1 cellular context compared by ENCODE assay signal in the genomic region with DNA sequence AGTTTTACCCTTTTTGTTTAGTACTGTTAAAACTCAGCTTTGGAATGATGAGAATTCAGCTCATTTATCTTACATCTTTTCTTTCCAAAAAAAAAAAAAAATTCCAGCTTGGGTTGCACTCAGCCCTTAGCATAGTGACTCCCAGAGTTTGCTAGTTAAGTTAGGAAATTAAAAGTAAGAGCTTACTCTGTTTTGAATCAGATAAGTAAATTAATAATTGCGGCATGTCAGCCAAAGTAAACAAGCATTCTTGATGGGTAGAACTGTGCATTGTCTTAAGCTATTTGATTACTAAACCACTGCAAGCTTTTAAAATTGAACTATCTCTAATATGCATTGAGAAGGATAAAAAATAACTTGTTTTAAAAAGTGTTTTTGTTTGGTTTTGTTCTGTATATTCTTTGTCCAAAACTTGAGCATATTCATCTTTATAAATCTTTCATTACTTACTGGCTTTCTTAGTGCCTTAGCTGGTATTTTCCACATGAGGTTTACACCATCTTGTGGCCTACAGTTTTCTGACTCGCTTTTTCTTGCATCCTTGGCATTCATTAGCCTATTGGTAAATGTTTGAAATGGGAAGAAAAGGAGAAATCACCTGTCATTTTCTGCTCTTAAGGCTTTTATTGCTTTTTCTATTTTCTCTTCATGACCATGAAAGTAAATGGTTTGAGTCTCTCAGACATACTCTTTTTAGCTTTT.
TF ChIP-seq lines count a peak whose summit lies in the region.

No MANE protein-coding gene starts in this region.

TF ChIP-seq in HCT116, 20 proteins besides CTCF, POLR2A, EP300 and RAD21:
- TF ChIP-seq, protein P1, sequence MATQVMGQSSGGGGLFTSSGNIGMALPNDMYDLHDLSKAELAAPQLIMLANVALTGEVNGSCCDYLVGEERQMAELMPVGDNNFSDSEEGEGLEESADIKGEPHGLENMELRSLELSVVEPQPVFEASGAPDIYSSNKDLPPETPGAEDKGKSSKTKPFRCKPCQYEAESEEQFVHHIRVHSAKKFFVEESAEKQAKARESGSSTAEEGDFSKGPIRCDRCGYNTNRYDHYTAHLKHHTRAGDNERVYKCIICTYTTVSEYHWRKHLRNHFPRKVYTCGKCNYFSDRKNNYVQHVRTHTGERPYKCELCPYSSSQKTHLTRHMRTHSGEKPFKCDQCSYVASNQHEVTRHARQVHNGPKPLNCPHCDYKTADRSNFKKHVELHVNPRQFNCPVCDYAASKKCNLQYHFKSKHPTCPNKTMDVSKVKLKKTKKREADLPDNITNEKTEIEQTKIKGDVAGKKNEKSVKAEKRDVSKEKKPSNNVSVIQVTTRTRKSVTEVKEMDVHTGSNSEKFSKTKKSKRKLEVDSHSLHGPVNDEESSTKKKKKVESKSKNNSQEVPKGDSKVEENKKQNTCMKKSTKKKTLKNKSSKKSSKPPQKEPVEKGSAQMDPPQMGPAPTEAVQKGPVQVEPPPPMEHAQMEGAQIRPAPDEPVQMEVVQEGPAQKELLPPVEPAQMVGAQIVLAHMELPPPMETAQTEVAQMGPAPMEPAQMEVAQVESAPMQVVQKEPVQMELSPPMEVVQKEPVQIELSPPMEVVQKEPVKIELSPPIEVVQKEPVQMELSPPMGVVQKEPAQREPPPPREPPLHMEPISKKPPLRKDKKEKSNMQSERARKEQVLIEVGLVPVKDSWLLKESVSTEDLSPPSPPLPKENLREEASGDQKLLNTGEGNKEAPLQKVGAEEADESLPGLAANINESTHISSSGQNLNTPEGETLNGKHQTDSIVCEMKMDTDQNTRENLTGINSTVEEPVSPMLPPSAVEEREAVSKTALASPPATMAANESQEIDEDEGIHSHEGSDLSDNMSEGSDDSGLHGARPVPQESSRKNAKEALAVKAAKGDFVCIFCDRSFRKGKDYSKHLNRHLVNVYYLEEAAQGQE (IDR thresholded peaks at IDR 0.05; ENCODE audit: low read depth) = no peak
- TF ChIP-seq, protein P2, sequence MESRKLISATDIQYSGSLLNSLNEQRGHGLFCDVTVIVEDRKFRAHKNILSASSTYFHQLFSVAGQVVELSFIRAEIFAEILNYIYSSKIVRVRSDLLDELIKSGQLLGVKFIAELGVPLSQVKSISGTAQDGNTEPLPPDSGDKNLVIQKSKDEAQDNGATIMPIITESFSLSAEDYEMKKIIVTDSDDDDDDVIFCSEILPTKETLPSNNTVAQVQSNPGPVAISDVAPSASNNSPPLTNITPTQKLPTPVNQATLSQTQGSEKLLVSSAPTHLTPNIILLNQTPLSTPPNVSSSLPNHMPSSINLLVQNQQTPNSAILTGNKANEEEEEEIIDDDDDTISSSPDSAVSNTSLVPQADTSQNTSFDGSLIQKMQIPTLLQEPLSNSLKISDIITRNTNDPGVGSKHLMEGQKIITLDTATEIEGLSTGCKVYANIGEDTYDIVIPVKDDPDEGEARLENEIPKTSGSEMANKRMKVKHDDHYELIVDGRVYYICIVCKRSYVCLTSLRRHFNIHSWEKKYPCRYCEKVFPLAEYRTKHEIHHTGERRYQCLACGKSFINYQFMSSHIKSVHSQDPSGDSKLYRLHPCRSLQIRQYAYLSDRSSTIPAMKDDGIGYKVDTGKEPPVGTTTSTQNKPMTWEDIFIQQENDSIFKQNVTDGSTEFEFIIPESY (IDR thresholded peaks at IDR 0.05; ENCODE audit: extremely low read depth, insufficient replicate concordance, low read length) = no peak
- TF ChIP-seq JUND (IDR thresholded peaks at IDR 0.05) = no peak
- TF ChIP-seq SIN3A (IDR thresholded peaks at IDR 0.05; ENCODE audit: low read depth) = no peak
- TF ChIP-seq CEBPB (IDR thresholded peaks at IDR 0.05; ENCODE audit: low read depth) = no peak
- no peak for TF ChIP-seq ZNF274 (IDR thresholded peaks at IDR 0.05; ENCODE audit: low read depth, low read length)
- no peak for TF ChIP-seq FOSL1 (IDR thresholded peaks at IDR 0.05; ENCODE audit: low read depth)
